10 cellular contexts compared by ENCODE assay signal in the genomic region with DNA sequence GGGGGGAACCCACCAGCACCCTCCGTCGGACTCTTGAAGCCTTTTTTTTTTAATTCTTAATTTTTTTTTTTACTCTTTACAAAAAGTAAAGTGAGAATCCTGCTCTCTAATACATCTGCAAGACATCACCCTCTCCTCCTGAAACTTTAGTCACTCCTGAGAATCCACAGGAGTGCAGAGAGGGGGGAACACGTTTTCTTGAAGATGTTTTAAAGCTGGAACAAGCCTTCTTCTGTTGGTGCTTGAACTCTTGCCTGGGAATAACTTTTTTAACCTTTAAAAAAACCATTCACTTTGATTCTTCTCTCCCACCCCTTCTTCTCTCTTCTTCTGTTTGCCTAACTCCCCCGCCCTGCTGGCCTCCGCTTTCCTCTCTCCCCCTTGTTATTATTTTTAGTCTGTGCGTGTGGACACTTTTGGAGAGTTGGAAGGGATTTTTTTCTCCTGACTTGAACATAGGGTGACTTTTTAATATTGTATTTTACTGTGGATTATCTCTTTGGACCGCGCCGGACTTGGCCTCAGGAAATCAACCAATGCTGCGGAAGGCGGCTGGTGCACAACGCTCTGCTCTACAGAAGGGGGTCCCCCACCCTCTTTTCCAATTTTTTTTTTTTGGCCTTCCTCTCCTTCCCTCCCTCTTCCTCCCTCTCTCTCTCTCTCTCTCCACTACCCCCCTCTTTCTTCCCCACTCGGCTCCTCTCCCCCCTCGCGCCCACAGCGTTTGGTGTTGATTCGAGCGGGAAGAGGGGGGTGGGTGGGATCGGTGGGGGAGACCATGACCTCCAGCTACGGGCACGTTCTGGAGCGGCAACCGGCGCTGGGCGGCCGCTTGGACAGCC. TPM values are rescaled to one million over a fixed set of nuclear protein-coding genes. Genes with fewer than 3 reads are reported as not detected.
DNase-seq lines count a peak whose midpoint lies in the region; ATAC-seq and TF ChIP-seq lines count a peak whose summit lies in the region.
"Had no signal": no experiment of that assay in that cellular context is flagged by ENCODE, and none has a peak within 500 bp of the region (broad histone marks: within the 10 kb centered on the region; RNA-seq: fewer than 3 reads in every experiment).

A gene (plus strand): TSS at position 691 of the 842 bp plus-strand sequence. CDS start 88 bp downstream, at position 779.

- H3K79me2 ChIP-seq in OCI-LY3 (ENCODE audit: low read length) (no peaks in the 10 kb centered on the region), fibroblast of lung (ENCODE audit: control insufficient read depth, insufficient read depth, low read length) (peaks cover 56% of the 10 kb centered on the region)

- CTCF ChIA-PET in AG04450 (lab: Charles Lee): interaction anchor here (0.6 to 1.8 kb wide), 3 partner anchors 9 to 183 kb away, joined by 3 to 7 read pairs (median 4); no protein-coding TSS in a partner anchor

- H3K36me3 Mint-ChIP-seq in neural crest cell (ENCODE audit: low read depth): peaks cover 6% of the 10 kb centered on the region

- H3K27me3 ChIP-seq in AG04450 (ENCODE audit: control insufficient read depth, insufficient read depth, low read length) (no peaks in the 10 kb centered on the region), OCI-LY3 (ENCODE audit: low read depth, low read length) (no peaks in the 10 kb centered on the region), fibroblast of lung (ENCODE audit: control insufficient read depth, insufficient read depth, low read length) (no peaks in the 10 kb centered on the region), foreskin keratinocyte (peaks cover 75% of the 10 kb centered on the region)

- no peak within 1 kb of the TSS for H3K9ac ChIP-seq in OCI-LY3 (ENCODE audit: low read length)
- H3K9ac ChIP-seq in fibroblast of lung (ENCODE audit: insufficient read depth, low read length): peak within 1 kb of the TSS; percentile 96

- H3K4me2 ChIP-seq in OCI-LY3 (ENCODE audit: low read length): peak within 1 kb of the TSS; percentile 55
- H3K4me2 ChIP-seq in fibroblast of lung (ENCODE audit: extremely low read depth, insufficient read depth, low read length): peak within 1 kb of the TSS; percentile 86

- H3K36me3 ChIP-seq in OCI-LY3 (replicated peaks; ENCODE audit: low read depth, low read length): no peaks in the 10 kb centered on the region
- peaks cover 6% of the 10 kb centered on the region for H3K36me3 ChIP-seq in fibroblast of lung (ENCODE audit: control insufficient read depth, insufficient read depth, low read length)

- H4K20me1 ChIP-seq in OCI-LY3 (ENCODE audit: insufficient read depth, low read length): no peaks in the 10 kb centered on the region
- no peaks in the 10 kb centered on the region for H4K20me1 ChIP-seq in fibroblast of lung (ENCODE audit: control insufficient read depth, extremely low read depth, insufficient read depth, low read length)

- DNase-seq in AG04450 (ENCODE audit: low read depth, low spot score): no peak
- DNase-seq in fibroblast of lung (ENCODE audit: low read depth in 2 of 2): peak; percentile 43 to 64
- no peak for DNase-seq in neural crest cell (ENCODE audit: low read depth, low spot score)
- DNase-seq in superior temporal gyrus (ENCODE audit: extremely low spot score): no peak
- no peak for DNase-seq in islet precursor cell
- no peak for DNase-seq in NCI-H1436 treated with DMSO at 0.1 percent for 48 hours (lab: John Stamatoyannopoulos, UW)
- DNase-seq in foreskin keratinocyte: no peak
- DNase-seq: MV-4-11; stimulated activated CD8-positive, alpha-beta memory T cell treated with anti-CD3 and anti-CD28 coated beads, Interleukin-4, amount 100 ng/mL, for 48 hours had no signal

- no peak for TF ChIP-seq CTCF in AG04450 (IDR thresholded peaks at IDR 0.05; ENCODE audit: low read depth, low read length)
- TF ChIP-seq CTCF in OCI-LY3 (IDR thresholded peaks at IDR 0.05; ENCODE audit: low read depth, low read length): no peak
- no peak for TF ChIP-seq CTCF in fibroblast of lung (conservative IDR thresholded peaks at IDR 0.05 in 1 of 2, IDR thresholded peaks at IDR 0.05 in 1 of 2; ENCODE audit: low read depth in 1 of 2, low read length in 2 of 2)
- no peak for TF ChIP-seq CTCF in neural crest cell (conservative IDR thresholded peaks at IDR 0.05)
- TF ChIP-seq CTCF in foreskin keratinocyte (conservative IDR thresholded peaks at IDR 0.05): no peak

- H2AFZ ChIP-seq in OCI-LY3 (ENCODE audit: low read depth, low read length) (peak within 1 kb of the TSS; percentile 10; the same call in 1 of the 2 replicates), fibroblast of lung (ENCODE audit: low read length) (no peak within 1 kb of the TSS)

- POLR2A ChIA-PET in AG04450 (lab: Yijun Ruan, JAX): interaction anchor here (0.7 kb wide), 1 partner anchor 717 kb away, joined by 4 read pairs; no protein-coding TSS in a partner anchor

- H3K9me3 ChIP-seq in AG04450 (ENCODE audit: control insufficient read depth, insufficient read depth, low read length): peaks cover 24% of the 10 kb centered on the region
- no peaks in the 10 kb centered on the region for H3K9me3 ChIP-seq in OCI-LY3 (ENCODE audit: insufficient read depth, low read length)
- H3K9me3 ChIP-seq in fibroblast of lung (ENCODE audit: control insufficient read depth, insufficient read depth, low read depth, low read length): no peaks in the 10 kb centered on the region

- H3K9me3 Mint-ChIP-seq in neural crest cell: no peaks in the 10 kb centered on the region

- peak within 1 kb of the TSS; percentile 89 for H3K27ac ChIP-seq in AG04450 (ENCODE audit: low read depth, low read length)
- no peak within 1 kb of the TSS for H3K27ac ChIP-seq in OCI-LY3 (ENCODE audit: low read length)
- peak within 1 kb of the TSS; percentile 97 for H3K27ac ChIP-seq in fibroblast of lung (ENCODE audit: insufficient read depth, low read length)
- no peak within 1 kb of the TSS for H3K27ac ChIP-seq in foreskin keratinocyte

- H3K27me3 Mint-ChIP-seq in neural crest cell (ENCODE audit: low read depth): peaks cover 100% of the 10 kb centered on the region

- peak within 1 kb of the TSS; percentile 86 for H3K4me3 Mint-ChIP-seq in neural crest cell

- H3K4me1 Mint-ChIP-seq in neural crest cell: peaks cover 56% of the 10 kb centered on the region

- H3K27ac Mint-ChIP-seq in neural crest cell (ENCODE audit: unreplicated experiment): no peak within 1 kb of the TSS

- no peak for ATAC-seq in foreskin keratinocyte

- H3K4me3 ChIP-seq in AG04450 (ENCODE audit: low read depth, low read length) (peak within 1 kb of the TSS; percentile 94), OCI-LY3 (ENCODE audit: low read length) (peak within 1 kb of the TSS; percentile 63), fibroblast of lung (replicated peaks in 1 of 4; ENCODE audit: control extremely low read depth in 1 of 4, insufficient read depth in 1 of 4, low read depth in 3 of 4, low read length in 4 of 4) (peak within 1 kb of the TSS; percentile 68 to 100 (median 90))

- H3K4me1 ChIP-seq in OCI-LY3 (ENCODE audit: low read length) (peaks cover 8% of the 10 kb centered on the region; the same call in 1 of the 2 replicates), fibroblast of lung (ENCODE audit: control insufficient read depth, extremely low read depth, insufficient read depth, low read length) (peaks cover 2% of the 10 kb centered on the region), foreskin keratinocyte (no peaks in the 10 kb centered on the region)

RNA-seq across cellular contexts. Expression of the gene that starts here (rescaled TPM):
- polyA plus RNA-seq in AG04450 (2011; rRNA removed) (88.4 and 107 TPM in 2 replicates), fibroblast of lung (264 and 349 TPM in 2 replicates), foreskin keratinocyte (not detected in 2 replicates)
- polyA minus RNA-seq in AG04450 (2011; rRNA and poly(A)+ RNA removed): 118 and 128 TPM in 2 replicates
- total RNA-seq in fibroblast of lung (121 and 128 TPM in 2 replicates), neural crest cell (4.1 and 4.6 TPM in 2 replicates), foreskin keratinocyte (0.04 TPM in 1 of 2 replicates, not detected in the other)
- 139 and 195 TPM in 2 replicates for polyA plus RNA-seq in fibroblast of lung (2012)
- 307 and 347 TPM in 2 replicates for polyA minus RNA-seq in fibroblast of lung (ENCODE audit: low replicate concordance)

Comparison
In these comparisons a context has a peak if more than half of its experiments do, and no peak if none do; other contexts are left out.
1. RNA of the gene that starts here (total RNA-seq): 121 to 128 TPM in fibroblast of lung; 4.1 to 4.6 TPM in neural crest cell and 0.04 TPM in foreskin keratinocyte; every median in the first group is over 10 times any median in the second.
2. RNA of the gene that starts here (polyA plus RNA-seq): 139 to 349 TPM in fibroblast of lung and 88.4 to 107 TPM in AG04450; not detected in foreskin keratinocyte; every median in the first group is over 10 times any median in the second.
3. DNase-seq: peak in fibroblast of lung (2 of 2); none in AG04450 (single experiment), neural crest cell (single experiment), superior temporal gyrus (single experiment), islet precursor cell (single experiment), NCI-H1436 treated with DMSO at 0.1 percent for 48 hours (single experiment) and foreskin keratinocyte (0 of 2).
4. H3K27ac ChIP-seq: peak in AG04450 (single experiment) and fibroblast of lung (single experiment); none in OCI-LY3 (single experiment) and foreskin keratinocyte (single experiment).
5. Peak in every context shown above with its lines, with median percentiles within 50 percentile points of each other: H3K4me3 ChIP-seq.